ENCODE assay signal across 13 cellular contexts in the genomic region with DNA sequence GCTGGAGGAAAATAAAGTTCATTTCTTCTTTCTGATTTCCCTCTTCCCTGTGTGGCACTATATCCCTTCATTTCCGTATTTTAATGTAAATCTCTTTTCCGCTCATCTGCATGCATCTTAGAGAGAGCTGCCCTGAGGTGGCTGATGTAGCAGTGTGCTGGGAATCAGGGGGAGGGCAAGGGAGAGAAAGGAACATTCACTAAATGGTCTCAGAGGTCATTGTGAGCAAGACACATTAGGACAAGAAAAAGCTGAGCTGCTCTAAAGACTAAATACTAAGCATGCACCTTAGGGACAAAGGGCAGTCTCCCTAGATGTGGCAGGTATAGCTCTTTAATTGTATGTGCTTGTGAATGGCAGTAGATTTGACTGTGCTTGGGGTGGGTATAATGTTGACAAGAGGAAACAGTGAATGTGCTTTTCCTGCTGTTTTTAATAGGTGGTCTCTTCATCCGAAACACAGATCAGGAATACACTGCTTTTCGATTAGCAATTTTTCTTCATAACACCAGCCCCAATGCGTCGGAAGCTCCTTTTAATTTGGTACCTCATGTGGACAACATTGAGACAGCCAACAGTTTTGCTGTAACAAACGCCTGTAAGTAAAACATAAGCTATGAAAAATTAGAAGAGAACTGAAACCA. TPM values are rescaled to one million over a fixed set of nuclear protein-coding genes. Genes with fewer than 3 reads are reported as not detected.
DNase-seq lines count a peak whose midpoint lies in the region; ATAC-seq and TF ChIP-seq lines count a peak whose summit lies in the region.
"Had no signal": no experiment of that assay in that cellular context is flagged by ENCODE, and none has a peak within 500 bp of the region (broad histone marks: within the 10 kb centered on the region; RNA-seq: fewer than 3 reads in every experiment).

No MANE protein-coding gene starts in this region.

- H3K27me3 ChIP-seq in HUES64 (ENCODE audit: insufficient read depth, low read length): peaks cover 47% of the 10 kb centered on the region
- H3K27me3 ChIP-seq in naive thymus-derived CD4-positive, alpha-beta T cell (ENCODE audit: control insufficient read depth in 2 of 2, insufficient read depth in 2 of 2, low read length in 2 of 2): peaks cover 0 to 4% of the 10 kb centered on the region in 2 donors

- intact Hi-C loops in naive thymus-derived CD4-positive, alpha-beta T cell (cut with micrococcal nuclease): no loop called here

- no peak for ATAC-seq in GM21529 (IDR thresholded peaks at IDR 0.05; ENCODE audit: unreplicated experiment)
- no peak for ATAC-seq in GM19452 (IDR thresholded peaks at IDR 0.05; ENCODE audit: unreplicated experiment)
- ATAC-seq in naive thymus-derived CD4-positive, alpha-beta T cell: no peak

- H3K36me3 ChIP-seq in HUES64 (ENCODE audit: insufficient read depth, low read length): no peaks in the 10 kb centered on the region
- H3K36me3 ChIP-seq in naive thymus-derived CD4-positive, alpha-beta T cell (ENCODE audit: control insufficient read depth in 2 of 3, insufficient read depth in 3 of 3, low read length in 3 of 3): no peaks in the 10 kb centered on the region

- no peak overlapping the region for H3K27ac ChIP-seq in HUES64 (ENCODE audit: low read depth, low read length)
- H3K27ac ChIP-seq in naive thymus-derived CD4-positive, alpha-beta T cell (ENCODE audit: low read depth, low read length): no peak overlapping the region

- 0 out of 2 replicates have a peak overlapping the region, but pooled peaks have one; percentile 55 for H3K9ac ChIP-seq in HUES64 (ENCODE audit: low read depth, low read length)

- H3K9me3 Mint-ChIP-seq in nephron: no peaks in the 10 kb centered on the region
- peaks cover 0 to 2% (median 0%) of the 10 kb centered on the region in 11 donors for H3K9me3 Mint-ChIP-seq in naive thymus-derived CD4-positive, alpha-beta T cell

- DNase-seq in CD1c-positive myeloid dendritic cell (ENCODE audit: extremely low spot score) (peak; percentile 8), cerebellar cortex (ENCODE audit: low spot score) (peak; percentile 70), HuH-7 (ENCODE audit: low spot score) (no peak)
- no peak for DNase-seq in naive thymus-derived CD4-positive, alpha-beta T cell
- DNase-seq: activated CD8-positive, alpha-beta memory T cell treated with anti-CD3 and anti-CD28 coated beads, Interleukin-2, amount 50 U/mL, for 48 hours; CD4-positive, CD25-positive, alpha-beta regulatory T cell; NCI-H226 had no signal

- no peak for TF ChIP-seq CTCF in nephron (IDR thresholded peaks at IDR 0.05; ENCODE audit: unreplicated experiment in 3 of 3)

- H3K27ac Mint-ChIP-seq in nephron: no peak overlapping the region
- H3K27ac Mint-ChIP-seq in naive thymus-derived CD4-positive, alpha-beta T cell: no peak overlapping the region
- H3K27ac Mint-ChIP-seq: CD4-positive, CD25-positive, alpha-beta regulatory T cell had no signal

- H3K9me3 ChIP-seq in HUES64 (ENCODE audit: insufficient read depth, low read depth, low read length): no peaks in the 10 kb centered on the region
- H3K9me3 ChIP-seq in naive thymus-derived CD4-positive, alpha-beta T cell (ENCODE audit: control insufficient read depth in 2 of 3, low read length in 3 of 3): no peaks in the 10 kb centered on the region

- peaks cover 24% of the 10 kb centered on the region for H3K4me1 ChIP-seq in HUES64 (ENCODE audit: insufficient read depth, low read length)
- no peaks in the 10 kb centered on the region for H3K4me1 ChIP-seq in naive thymus-derived CD4-positive, alpha-beta T cell (ENCODE audit: control insufficient read depth in 2 of 2, insufficient read depth in 2 of 2, low read length in 2 of 2)

- WGBS in HUES64: 61% methylated on average over 6 of the region's 7 CpGs

- no peaks in the 10 kb centered on the region for H3K36me3 Mint-ChIP-seq in nephron (ENCODE audit: low read depth)
- H3K36me3 Mint-ChIP-seq in naive thymus-derived CD4-positive, alpha-beta T cell: no peaks in the 10 kb centered on the region
- H3K36me3 Mint-ChIP-seq: CD4-positive, CD25-positive, alpha-beta regulatory T cell had no signal

- CTCF ChIA-PET in naive thymus-derived CD4-positive, alpha-beta T cell (lab: Charles Lee): no interaction called here

- H3K4me3 Mint-ChIP-seq in nephron: peak overlapping the region; percentile 72 to 91 (median 80)
- H3K4me3 Mint-ChIP-seq in naive thymus-derived CD4-positive, alpha-beta T cell: peak overlapping the region in 2 of 10 donors; percentile 9 to 56

- POLR2A ChIA-PET in naive thymus-derived CD4-positive, alpha-beta T cell (lab: Charles Lee): no interaction called here

- peaks cover 61% of the 10 kb centered on the region for H3K27me3 Mint-ChIP-seq in nephron (ENCODE audit: low read depth)
- H3K27me3 Mint-ChIP-seq in naive thymus-derived CD4-positive, alpha-beta T cell: peaks cover 42 to 50% (median 46%) of the 10 kb centered on the region in 5 donors

- peaks cover 33% of the 10 kb centered on the region for H3K4me1 Mint-ChIP-seq in nephron
- H3K4me1 Mint-ChIP-seq in naive thymus-derived CD4-positive, alpha-beta T cell: peaks cover 7 to 32% (median 18%) of the 10 kb centered on the region in 7 donors

- H3K4me3 ChIP-seq in HUES64 (ENCODE audit: low read length): peak overlapping the region; percentile 72
- no peak overlapping the region for H3K4me3 ChIP-seq in naive thymus-derived CD4-positive, alpha-beta T cell (ENCODE audit: low read length)

RNA-seq across cellular contexts. Expression of a gene that starts 2.1 kb away (rescaled TPM):
- 3.2 TPM for polyA plus RNA-seq in HUES64 (2013, experiment 1 of 2)
- 4.9 TPM for polyA plus RNA-seq in HUES64 (2013, experiment 2 of 2)
- not detected for total RNA-seq in naive thymus-derived CD4-positive, alpha-beta T cell
- polyA plus RNA-seq in naive thymus-derived CD4-positive, alpha-beta T cell: not detected
- total RNA-seq: CD4-positive, CD25-positive, alpha-beta regulatory T cell; glomerular endothelial cell; osteoblast had no signal
- polyA plus RNA-seq: CD4-positive, CD25-positive, alpha-beta regulatory T cell had no signal

Comparison
In these comparisons a context has a peak if more than half of its experiments do, and no peak if none do; other contexts are left out.
1. DNase-seq: peak in CD1c-positive myeloid dendritic cell (single experiment) and cerebellar cortex (single experiment); none in naive thymus-derived CD4-positive, alpha-beta T cell (0 of 9) and HuH-7 (single experiment).